ENCODE assay signal across 15 cellular contexts in genomic region chr4:40953253-40954118, GRCh38.
A peak's percentile ranks its signal among the peaks of the same experiment; 100 is the strongest.
DNase-seq lines count a peak whose midpoint lies in the region; ATAC-seq, FAIRE-seq and TF ChIP-seq lines count a peak whose summit lies in the region.
"Had no signal": no experiment of that assay in that cellular context is flagged by ENCODE, and none has a peak within 500 bp of the region (broad histone marks: within the 10 kb centered on the region; RNA-seq: fewer than 3 reads in every experiment).

No MANE protein-coding gene starts in this region.

- DNase-seq in G401 (ENCODE audit: low spot score) (peak; percentile 44), coronary artery (ENCODE audit: low spot score) (no peak), right lobe of liver (no peak), spleen (no peak), SW480 (ENCODE audit: low spot score) (no peak), GM12891 (ENCODE audit: insufficient read length, low spot score) (no peak)
- no peak for DNase-seq in activated T-cell treated with anti-CD3 and anti-CD28 coated beads, Interleukin-2, amount 50 U/mL, for 1 hour
- DNase-seq: activated T-cell treated with anti-CD3 and anti-CD28 coated beads for 4 hours; central memory CD4-positive, alpha-beta T cell; naive thymus-derived CD4-positive, alpha-beta T cell; NCI-H1417 treated with DMSO at 0.1 percent for 48 hours; PC-9; stimulated activated CD4-positive, alpha-beta T cell treated with anti-CD3 and anti-CD28 coated beads, Interleukin-4, amount 100 ng/mL, for 4 hours had no signal

- H3K27ac ChIP-seq in coronary artery (peak overlapping the region; percentile 80 to 85), right lobe of liver (peak overlapping the region; percentile 22 to 40 (median 23)), spleen (peak overlapping the region in 7 of 8 donors; percentile 33 to 74 (median 60))
- H3K27ac ChIP-seq: hepatocyte, PC-9 had no signal

- WGBS in right lobe of liver (ENCODE audit: insufficient coverage, low coverage, low lambda C conversion rate, missing lambda C conversion rate), result 65% methylated on average over 10 of the region's 13 CpGs
- WGBS in spleen, 5 donors, result 62 to 74% (median 70%) methylated on average over 10 to 13 of the region's 13 CpGs

- no peak for TF ChIP-seq POLR2A in right lobe of liver (IDR thresholded peaks at IDR 0.05)
- no peak for TF ChIP-seq POLR2A in spleen (IDR thresholded peaks at IDR 0.05)
- TF ChIP-seq POLR2A in GM12891 (IDR thresholded peaks at IDR 0.05; ENCODE audit: low read depth, low read length), result no peak

- H3K4me1 ChIP-seq in right lobe of liver, result no peaks in the 10 kb centered on the region
- H3K4me1 ChIP-seq in spleen, result peaks cover 0 to 15% (median 10%) of the 10 kb centered on the region in 6 donors

- no peak for FAIRE-seq in GM12891 (lab: Jason Lieb, UNC)

- intact Hi-C loops in right lobe of liver (cut with DNase I) (no loop called here), spleen (cut with DNase I; ENCODE audit: low total_unique reads) (no loop called here)

- no peaks in the 10 kb centered on the region for H3K27me3 ChIP-seq in right lobe of liver
- H3K27me3 ChIP-seq in spleen (replicated peaks in 1 of 7), result no peaks in the 10 kb centered on the region
- H3K27me3 ChIP-seq: hepatocyte had no signal

- H3K4me3 ChIP-seq in coronary artery, result peak overlapping the region; percentile 11
- H3K4me3 ChIP-seq in right lobe of liver, result no peak overlapping the region
- H3K4me3 ChIP-seq in spleen, result no peak overlapping the region
- H3K4me3 ChIP-seq: hepatocyte, PC-9 had no signal

- H3K36me3 ChIP-seq in right lobe of liver, result no peaks in the 10 kb centered on the region
- H3K36me3 ChIP-seq in spleen, result no peaks in the 10 kb centered on the region

- TF ChIP-seq CTCF in coronary artery (IDR thresholded peaks at IDR 0.05), result no peak
- no peak for TF ChIP-seq CTCF in right lobe of liver (IDR thresholded peaks at IDR 0.05)
- no peak for TF ChIP-seq CTCF in spleen (IDR thresholded peaks at IDR 0.05 in 8 of 11, conservative IDR thresholded peaks at IDR 0.05 in 3 of 11)

- no peaks in the 10 kb centered on the region for H3K9me3 ChIP-seq in right lobe of liver
- H3K9me3 ChIP-seq in spleen, result no peaks in the 10 kb centered on the region

- ATAC-seq in right lobe of liver, result peak; percentile 15 to 46 (median 32)
- ATAC-seq in HG02973 (IDR thresholded peaks at IDR 0.05; ENCODE audit: unreplicated experiment), result no peak
- ATAC-seq: naive thymus-derived CD4-positive, alpha-beta T cell had no signal

- in situ Hi-C loops in G401 (cut with HindIII; ENCODE audit: low sequenced_read_pairs), result no loop called here

TF ChIP-seq in GM12891, 5 proteins besides CTCF, POLR2A, EP300 and RAD21:
- TF ChIP-seq PAX5 (IDR thresholded peaks at IDR 0.05; ENCODE audit: insufficient read depth, low read length, severe bottlenecking) (no peak), POLR2AphosphoS5 (IDR thresholded peaks at IDR 0.05; ENCODE audit: low read depth, low read length) (no peak), POU2F2 (IDR thresholded peaks at IDR 0.05; ENCODE audit: low read depth, low read length) (no peak), TAF1 (IDR thresholded peaks at IDR 0.05; ENCODE audit: low read depth, low read length) (no peak), SPI1 (IDR thresholded peaks at IDR 0.05; ENCODE audit: low read depth, low read length) (no peak)

Comparison
In these comparisons a context has a peak if more than half of its experiments do, and no peak if none do; other contexts are left out.
1. H3K27ac ChIP-seq: peak in every context shown above with its lines; median percentile 82 in coronary artery; 60 in spleen; 23 in right lobe of liver.